Comparison of ENCODE assay signal across 8 cellular contexts in the genomic region with DNA sequence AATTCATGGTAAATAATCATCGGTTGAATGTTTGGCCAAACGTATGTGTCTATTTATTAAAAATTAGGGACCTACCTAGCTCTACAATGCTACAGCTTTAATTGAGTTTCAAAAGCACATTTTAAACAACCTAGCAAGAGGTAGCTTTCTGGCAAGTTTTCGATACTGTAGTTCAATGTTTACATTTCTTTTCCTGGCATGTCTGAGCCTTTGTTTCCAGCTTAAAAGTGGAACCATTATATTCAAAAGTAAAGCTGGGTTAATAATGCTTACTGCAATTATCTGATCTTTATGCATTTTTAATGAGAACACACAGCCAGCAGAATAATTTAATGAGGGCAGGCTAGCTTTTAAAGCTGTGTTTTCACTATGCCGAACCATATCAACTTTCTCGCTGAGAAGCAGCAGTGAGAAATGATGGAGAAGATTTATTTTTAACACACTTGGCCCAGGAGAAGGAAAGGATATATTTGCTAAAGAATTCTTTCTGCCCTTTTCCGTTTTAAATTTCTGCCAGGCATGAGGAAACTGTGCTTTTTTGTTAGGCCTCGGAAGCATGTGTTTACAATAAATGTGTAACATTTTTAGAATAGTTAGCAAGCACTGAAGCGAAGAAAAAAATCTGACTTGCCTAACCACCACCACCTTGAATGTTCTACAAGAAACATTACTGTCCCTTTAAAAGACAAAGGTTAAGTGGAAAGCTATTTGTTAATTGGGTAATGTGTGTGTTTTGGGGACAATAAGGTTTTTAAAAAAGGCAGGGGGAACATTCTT. TPM values are rescaled to one million over a fixed set of nuclear protein-coding genes. Genes with fewer than 3 reads are reported as not detected.
DNase-seq lines count a peak whose midpoint lies in the region; ATAC-seq and TF ChIP-seq lines count a peak whose summit lies in the region.

No MANE protein-coding gene starts in this region.

- peaks cover 2% of the 10 kb centered on the region for H3K36me3 Mint-ChIP-seq in T-helper 2 cell treated with Interferon-gamma antibody and Interleukin-4, amounts not matched to agents 5 μg/mL and 100 μg/mL, for 36 hours (ENCODE audit: low read depth)

- no peak for ATAC-seq in RWPE2 (ENCODE audit: low read depth)

- no peaks in the 10 kb centered on the region for H3K27me3 ChIP-seq in RWPE2 (ENCODE audit: insufficient read depth, poor library complexity, severe bottlenecking)
- H3K27me3 ChIP-seq in fibroblast of lung (ENCODE audit: control insufficient read depth, insufficient read depth, low read length), result no peaks in the 10 kb centered on the region
- H3K27me3 ChIP-seq in rectal smooth muscle tissue (ENCODE audit: control insufficient read depth, insufficient read depth, low read length), result no peaks in the 10 kb centered on the region

- no peaks in the 10 kb centered on the region for H3K27me3 Mint-ChIP-seq in T-helper 2 cell treated with Interferon-gamma antibody and Interleukin-4, amounts not matched to agents 5 μg/mL and 100 μg/mL, for 36 hours (ENCODE audit: low read depth)

- peaks cover 58% of the 10 kb centered on the region for H3K79me2 ChIP-seq in fibroblast of lung (ENCODE audit: control insufficient read depth, insufficient read depth, low read length)

- no peak overlapping the region for H2AFZ ChIP-seq in fibroblast of lung (ENCODE audit: low read length)

- H3K4me2 ChIP-seq in fibroblast of lung (ENCODE audit: extremely low read depth, insufficient read depth, low read length), result peak overlapping the region; percentile 46

- no peaks in the 10 kb centered on the region for H3K36me3 ChIP-seq in RWPE2 (ENCODE audit: low read depth)
- H3K36me3 ChIP-seq in fibroblast of lung (ENCODE audit: control insufficient read depth, insufficient read depth, low read length), result no peaks in the 10 kb centered on the region
- H3K36me3 ChIP-seq in rectal smooth muscle tissue (ENCODE audit: control insufficient read depth, insufficient read depth, low read length), result no peaks in the 10 kb centered on the region

- H3K4me1 Mint-ChIP-seq in T-helper 2 cell treated with Interferon-gamma antibody and Interleukin-4, amounts not matched to agents 5 μg/mL and 100 μg/mL, for 36 hours (ENCODE audit: low read depth), result peaks cover 55% of the 10 kb centered on the region

- H4K20me1 ChIP-seq in fibroblast of lung (ENCODE audit: control insufficient read depth, extremely low read depth, insufficient read depth, low read length), result no peaks in the 10 kb centered on the region

- H3K4me1 ChIP-seq in RWPE2 (ENCODE audit: insufficient read depth, poor library complexity, severe bottlenecking) (peaks cover 24% of the 10 kb centered on the region), fibroblast of lung (ENCODE audit: control insufficient read depth, extremely low read depth, insufficient read depth, low read length) (peaks cover 7% of the 10 kb centered on the region), rectal smooth muscle tissue (ENCODE audit: control insufficient read depth, insufficient read depth, low read length) (peaks cover 25% of the 10 kb centered on the region)

- peak overlapping the region; percentile 69 for H3K9ac ChIP-seq in fibroblast of lung (ENCODE audit: insufficient read depth, low read length)
- peak overlapping the region; percentile 66 for H3K9ac ChIP-seq in rectal smooth muscle tissue (ENCODE audit: low read length)

- no peaks in the 10 kb centered on the region for H3K9me3 Mint-ChIP-seq in T-helper 2 cell treated with Interferon-gamma antibody and Interleukin-4, amounts not matched to agents 5 μg/mL and 100 μg/mL, for 36 hours

- H3K9me3 ChIP-seq in RWPE2 (ENCODE audit: severe bottlenecking) (no peaks in the 10 kb centered on the region), fibroblast of lung (ENCODE audit: control insufficient read depth, insufficient read depth, low read depth, low read length) (no peaks in the 10 kb centered on the region)

- peak overlapping the region; percentile 78 for H3K27ac Mint-ChIP-seq in T-helper 2 cell treated with Interferon-gamma antibody and Interleukin-4, amounts not matched to agents 5 μg/mL and 100 μg/mL, for 36 hours

- peak overlapping the region; percentile 50 for H3K4me3 ChIP-seq in RWPE2 (ENCODE audit: severe bottlenecking)
- H3K4me3 ChIP-seq in fibroblast of lung (replicated peaks in 1 of 4; ENCODE audit: control extremely low read depth in 1 of 4, insufficient read depth in 1 of 4, low read depth in 3 of 4, low read length in 4 of 4), result peak overlapping the region; percentile 63 to 98 (median 80)
- H3K4me3 ChIP-seq in rectal smooth muscle tissue (ENCODE audit: low read length), result peak overlapping the region; percentile 85

- no peak for TF ChIP-seq CTCF in RWPE2 (IDR thresholded peaks at IDR 0.05; ENCODE audit: poor library complexity, severe bottlenecking)
- TF ChIP-seq CTCF in fibroblast of lung (conservative IDR thresholded peaks at IDR 0.05 in 1 of 2, IDR thresholded peaks at IDR 0.05 in 1 of 2; ENCODE audit: low read depth in 1 of 2, low read length in 2 of 2), result no peak

- peak overlapping the region; percentile 94 for H3K4me3 Mint-ChIP-seq in T-helper 2 cell treated with Interferon-gamma antibody and Interleukin-4, amounts not matched to agents 5 μg/mL and 100 μg/mL, for 36 hours

- no peak for DNase-seq in T-helper 2 cell treated with Interferon-gamma antibody and Interleukin-4, amounts not matched to agents 5 μg/mL and 100 μg/mL, for 36 hours (ENCODE audit: low spot score)
- DNase-seq in T-helper 2 cell (no peak), RWPE2 (ENCODE audit: low spot score) (no peak), fibroblast of lung (ENCODE audit: low read depth in 2 of 2) (no peak), A172 (ENCODE audit: low spot score) (no peak), NCI-H446 (lab: John Stamatoyannopoulos, UW) (no peak)
- DNase-seq in stimulated activated CD4-positive, alpha-beta T cell treated with anti-CD3 and anti-CD28 coated beads, Interleukin-4, amount 100 ng/mL, for 4 hours, result no peak

- peak overlapping the region; percentile 70 for H3K27ac ChIP-seq in RWPE2 (ENCODE audit: poor library complexity, severe bottlenecking)
- H3K27ac ChIP-seq in fibroblast of lung (ENCODE audit: insufficient read depth, low read length), result peak overlapping the region; percentile 73
- peak overlapping the region; percentile 99 for H3K27ac ChIP-seq in rectal smooth muscle tissue (ENCODE audit: low read depth, low read length)

RNA-seq across cellular contexts. Expression of a gene that starts 1.0 kb away (rescaled TPM):
- total RNA-seq in fibroblast of lung, result 54.7 and 61.1 TPM in 2 replicates
- 42.0 and 48.9 TPM in 2 replicates for polyA plus RNA-seq in fibroblast of lung
- polyA plus RNA-seq in fibroblast of lung (2012), result 32.3 and 39.9 TPM in 2 replicates
- 25.1 and 35.2 TPM in 2 replicates for polyA minus RNA-seq in fibroblast of lung (ENCODE audit: low replicate concordance)
- total RNA-seq in A172 (2014; rRNA removed; shearing (Covaris generic)), result 176 and 204 TPM in 2 replicates
